In the genomic region with DNA sequence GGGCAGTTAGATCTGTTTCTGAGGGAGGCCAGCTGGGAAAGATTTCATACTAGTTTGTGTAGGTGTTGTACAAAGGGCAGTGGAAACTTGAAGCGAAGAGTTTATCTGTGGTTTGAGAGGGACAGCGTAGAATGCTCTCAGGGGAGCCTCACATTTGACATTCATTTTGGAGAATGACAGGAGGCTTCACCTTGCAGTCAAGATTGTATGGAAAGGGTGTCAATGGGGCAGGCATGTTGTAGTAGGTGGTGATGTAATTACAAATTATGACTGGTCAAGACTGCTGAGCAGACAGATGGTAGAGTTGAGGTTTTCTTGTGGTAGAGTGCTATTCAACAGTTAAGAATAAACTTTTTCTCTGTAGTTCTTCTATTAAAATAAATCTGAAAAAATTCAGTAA, we compare ENCODE assay signal across 14 cellular contexts. TPM values are rescaled to one million over a fixed set of nuclear protein-coding genes. Genes with fewer than 3 reads are reported as not detected.
"Had no signal": no experiment of that assay in that cellular context is flagged by ENCODE, and none has a peak within 500 bp of the region (broad histone marks: within the 10 kb centered on the region; RNA-seq: fewer than 3 reads in every experiment).

No MANE protein-coding gene starts in this region.

- H3K27me3 Mint-ChIP-seq: naive thymus-derived CD8-positive, alpha-beta T cell; stimulated activated naive B cell treated with anti-CD40 and anti-IgM and Interleukin-4, amounts not matched to agents 10 μg/mL and 1 μg/mL and 100 μg/mL, for 72 hours had no signal

- H3K27ac Mint-ChIP-seq: stimulated activated naive B cell treated with anti-CD40 and anti-IgM and Interleukin-4, amounts not matched to agents 10 μg/mL and 1 μg/mL and 100 μg/mL, for 72 hours; WTC11 had no signal

- H3K9me3 Mint-ChIP-seq: naive thymus-derived CD8-positive, alpha-beta T cell; stimulated activated naive B cell treated with anti-CD40 and anti-IgM and Interleukin-4, amounts not matched to agents 10 μg/mL and 1 μg/mL and 100 μg/mL, for 72 hours; WTC11 had no signal

- DNase-seq: activated T-cell treated with anti-CD3 and anti-CD28 coated beads for 4 hours; esophagus squamous epithelium; foreskin fibroblast; left colon; mucosa of descending colon; naive thymus-derived CD8-positive, alpha-beta T cell; nucleus accumbens; stimulated activated naive B cell treated with anti-CD40 and anti-IgM and Interleukin-4, amounts not matched to agents 10 μg/mL and 1 μg/mL and 100 μg/mL, for 72 hours; upper lobe of left lung had no signal

- ATAC-seq: left colon; mucosa of descending colon; naive thymus-derived CD8-positive, alpha-beta T cell; WTC11 had no signal

- H3K4me3 Mint-ChIP-seq: WTC11 had no signal

RNA-seq across cellular contexts. Expression of a gene that starts 7.0 kb away (rescaled TPM):
- total RNA-seq: ascending aorta, left colon, posterior vena cava, right atrium auricular region, SK-MEL-5 had no signal
